8 cellular contexts compared by ENCODE assay signal in genomic region chr1:58848818-58849411, GRCh38.
A peak's percentile ranks its signal among the peaks of the same experiment; 100 is the strongest.
DNase-seq lines count a peak whose midpoint lies in the region.

No MANE protein-coding gene starts in this region.

- H3K4me1 ChIP-seq in HAP-1 = no peaks in the 10 kb centered on the region

- no peaks in the 10 kb centered on the region for H3K36me3 ChIP-seq in HAP-1 (replicated peaks)

- H3K9me3 ChIP-seq in HAP-1 = no peaks in the 10 kb centered on the region

- no peak overlapping the region for H3K4me3 ChIP-seq in HAP-1

- in situ Hi-C loops in HAP-1 (cut with MboI; ENCODE audit: low sequenced_read_pairs) = no loop called here

- DNase-seq in NCI-H2227 treated with DMSO at 0.1 percent for 48 hours (lab: John Stamatoyannopoulos, UW) (peak; percentile 16), NCI-H2227 (lab: John Stamatoyannopoulos, UW; ENCODE audit: unreplicated experiment) (no peak), anterior cingulate cortex (lab: John Stamatoyannopoulos, UW) (peak in 30 of 58 donors; percentile 4 to 60 (median 24)), iPS DF 19.7 (ENCODE audit: low read depth, low spot score) (peak; percentile 20), stromal cell of bone marrow (ENCODE audit: low read depth) (peak; percentile 94), SK-N-DZ (ENCODE audit: low spot score) (no peak), HAP-1 (ENCODE audit: low spot score in 2 of 2) (no peak)
- no peak for DNase-seq in activated CD4-positive, alpha-beta T cell treated with anti-CD3 and anti-CD28 coated beads, Interleukin-2, amount 50 U/mL, for 4 hours

- no peaks in the 10 kb centered on the region; the same call in none of the 2 replicates for H3K27me3 ChIP-seq in HAP-1 (ENCODE audit: low read depth)

Comparison
In these comparisons a context has a peak if more than half of its experiments do, and no peak if none do; other contexts are left out.
1. DNase-seq: peak in NCI-H2227 treated with DMSO at 0.1 percent for 48 hours (single experiment), anterior cingulate cortex (30 of 58), iPS DF 19.7 (single experiment) and stromal cell of bone marrow (single experiment); none in NCI-H2227 (single experiment), SK-N-DZ (single experiment), HAP-1 (0 of 2) and activated CD4-positive, alpha-beta T cell treated with anti-CD3 and anti-CD28 coated beads, Interleukin-2, amount 50 U/mL, for 4 hours (0 of 2).